In genomic region chr14:55071051-55071450, GRCh38 we compare ENCODE assay signal across 1 cellular context.
TF ChIP-seq lines count a peak whose summit lies in the region.

No MANE protein-coding gene starts in this region.

TF ChIP-seq in endothelial cell of umbilical vein, 7 proteins besides CTCF, POLR2A, EP300 and RAD21:
- TF ChIP-seq GATA2 (IDR thresholded peaks at IDR 0.05; ENCODE audit: insufficient read depth, insufficient read length, low read depth, low read length) (peak; percentile 49), JUN (IDR thresholded peaks at IDR 0.05; ENCODE audit: borderline replicate concordance, insufficient read depth, insufficient read length, low read depth) (peak; percentile 27), POLR2AphosphoS5 (IDR thresholded peaks at IDR 0.05; ENCODE audit: insufficient read depth, low read depth, low read length) (no peak), FOS (IDR thresholded peaks at IDR 0.05; ENCODE audit: borderline replicate concordance, insufficient read depth, low read length) (peak; percentile 22)
TF ChIP-seq in endothelial cell of umbilical vein: peak in this region for 3.
